In the genomic region with DNA sequence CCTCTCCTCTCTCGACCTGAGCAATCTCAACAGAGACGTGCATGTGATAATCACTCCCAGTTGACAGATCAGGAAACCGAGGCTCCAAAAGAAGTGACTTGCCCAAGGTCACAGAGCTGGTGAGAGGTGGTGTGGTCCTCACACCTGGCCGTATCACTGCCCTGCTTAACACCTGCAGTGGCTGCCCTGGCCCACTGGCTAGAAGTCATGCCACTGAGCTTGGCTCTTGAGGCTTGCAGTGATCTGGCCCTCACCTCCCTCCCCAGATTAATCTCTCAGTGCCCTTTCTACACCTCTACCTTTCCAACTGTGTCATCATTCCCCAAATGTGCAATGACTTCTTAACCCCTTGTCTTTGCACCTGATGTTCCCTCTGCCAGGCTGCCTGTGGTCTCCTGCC, we compare ENCODE assay signal across 33 cellular contexts. TPM values are rescaled to one million over a fixed set of nuclear protein-coding genes. Genes with fewer than 3 reads are reported as not detected.
"Had no signal": no experiment of that assay in that cellular context is flagged by ENCODE, and none has a peak within 500 bp of the region (broad histone marks: within the 10 kb centered on the region; RNA-seq: fewer than 3 reads in every experiment).

No MANE protein-coding gene starts in this region.

- H3K4me3 ChIP-seq: left lung, lower lobe of right lung, ovary, right atrium auricular region, right lobe of liver, smooth muscle cell, stomach, testis, thyroid gland, transverse colon, upper lobe of left lung, uterus had no signal

- H3K9me3 ChIP-seq: left lung, lower lobe of right lung, ovary, right atrium auricular region, right lobe of liver, stomach, testis, thyroid gland, transverse colon, upper lobe of left lung, uterus had no signal

- H3K4me1 ChIP-seq: left lung, lower lobe of right lung, right atrium auricular region, right lobe of liver, testis, thyroid gland, transverse colon, upper lobe of left lung had no signal

- H3K4me1 Mint-ChIP-seq: immature natural killer cell; naive B cell; stimulated activated naive B cell treated with anti-CD40 and anti-IgM and Interleukin-4, amounts not matched to agents 10 μg/mL and 1 μg/mL and 100 μg/mL, for 72 hours had no signal

- H3K9me3 Mint-ChIP-seq: immature natural killer cell; mesothelial cell of epicardium; natural killer cell; stimulated activated naive B cell treated with anti-CD40 and anti-IgM and Interleukin-4, amounts not matched to agents 10 μg/mL and 1 μg/mL and 100 μg/mL, for 72 hours had no signal

- H3K27me3 ChIP-seq: left lung, ovary, right atrium auricular region, right lobe of liver, stomach, testis, thyroid gland, transverse colon, upper lobe of left lung, uterus had no signal

- H3K36me3 ChIP-seq: left lung, lower lobe of right lung, ovary, right atrium auricular region, right lobe of liver, stomach, thyroid gland, transverse colon, upper lobe of left lung, uterus had no signal

- H3K4me2 ChIP-seq: smooth muscle cell had no signal

- ATAC-seq: left colon; left lung; lower lobe of right lung; natural killer cell; right lobe of liver; stimulated activated naive B cell treated with anti-CD40 and anti-IgM and Interleukin-4, amounts not matched to agents 10 μg/mL and 1 μg/mL and 100 μg/mL, for 72 hours; stimulated activated naive CD8-positive, alpha-beta T cell treated with anti-CD3 and anti-CD28 coated beads, Interleukin-15, Interleukin-2, amounts not matched to agents 100 U/mL and 50 U/mL, for 24 hours had no signal

- H3K36me3 Mint-ChIP-seq: immature natural killer cell; mesothelial cell of epicardium; naive B cell; natural killer cell; stimulated activated naive B cell treated with anti-CD40 and anti-IgM and Interleukin-4, amounts not matched to agents 10 μg/mL and 1 μg/mL and 100 μg/mL, for 72 hours had no signal

- H3K27me3 Mint-ChIP-seq: naive B cell; stimulated activated naive B cell treated with anti-CD40 and anti-IgM and Interleukin-4, amounts not matched to agents 10 μg/mL and 1 μg/mL and 100 μg/mL, for 72 hours had no signal

- H3K27ac Mint-ChIP-seq: immature natural killer cell; mesothelial cell of epicardium; natural killer cell; progenitor cell of endocrine pancreas; stimulated activated naive B cell treated with anti-CD40 and anti-IgM and Interleukin-4, amounts not matched to agents 10 μg/mL and 1 μg/mL and 100 μg/mL, for 72 hours had no signal

- DNase-seq: hypothalamus; immature natural killer cell; kidney; left colon; left lung; lower lobe of right lung; mammary epithelial cell; mesenchymal stem cell; naive B cell; natural killer cell; ovary; right lobe of liver; stimulated activated CD4-positive, alpha-beta T cell treated with anti-CD3 and anti-CD28 coated beads, Interleukin-12 subunit alpha, Interleukin-12 subunit beta, amount 100 ng/mL, for 4 hours; stimulated activated CD4-positive, alpha-beta T cell treated with anti-CD3 and anti-CD28 coated beads, Interleukin-15, amount 100 ng/mL, for 24 hours; stimulated activated CD4-positive, alpha-beta T cell treated with anti-CD3 and anti-CD28 coated beads, Interleukin-2, amount 100 ng/mL, for 24 hours; stimulated activated CD4-positive, alpha-beta T cell treated with anti-CD3 and anti-CD28 coated beads, Interleukin-4, amount 100 ng/mL, for 1 hour; stimulated activated naive B cell treated with anti-CD40 and anti-IgM and Interleukin-4, amounts not matched to agents 10 μg/mL and 1 μg/mL and 100 μg/mL, for 72 hours; stimulated activated naive CD8-positive, alpha-beta T cell treated with anti-CD3 and anti-CD28 coated beads, Interleukin-15, Interleukin-2, amounts not matched to agents 100 U/mL and 50 U/mL, for 24 hours; stomach; testis; thyroid gland; transverse colon; upper lobe of left lung; uterus had no signal

- H3K4me3 Mint-ChIP-seq: immature natural killer cell; mesothelial cell of epicardium; natural killer cell; stimulated activated naive B cell treated with anti-CD40 and anti-IgM and Interleukin-4, amounts not matched to agents 10 μg/mL and 1 μg/mL and 100 μg/mL, for 72 hours had no signal

- H3K27ac ChIP-seq: left lung, lower lobe of right lung, ovary, right atrium auricular region, right lobe of liver, stomach, testis, thyroid gland, transverse colon, upper lobe of left lung, uterus had no signal

RNA-seq across cellular contexts. Expression of a gene that starts 38.8 kb away (rescaled TPM):
- total RNA-seq: lower lobe of right lung, mammary epithelial cell, mesothelial cell of epicardium, progenitor cell of endocrine pancreas, pulmonary artery endothelial cell, renal cortical epithelial cell, right atrium auricular region, right lobe of liver, skeletal muscle tissue, smooth muscle cell, upper lobe of left lung had no signal
- polyA plus RNA-seq: immature natural killer cell, liver, mammary epithelial cell, neural cell, smooth muscle cell, stomach had no signal
